ENCODE assay signal across 8 cellular contexts in the genomic region with DNA sequence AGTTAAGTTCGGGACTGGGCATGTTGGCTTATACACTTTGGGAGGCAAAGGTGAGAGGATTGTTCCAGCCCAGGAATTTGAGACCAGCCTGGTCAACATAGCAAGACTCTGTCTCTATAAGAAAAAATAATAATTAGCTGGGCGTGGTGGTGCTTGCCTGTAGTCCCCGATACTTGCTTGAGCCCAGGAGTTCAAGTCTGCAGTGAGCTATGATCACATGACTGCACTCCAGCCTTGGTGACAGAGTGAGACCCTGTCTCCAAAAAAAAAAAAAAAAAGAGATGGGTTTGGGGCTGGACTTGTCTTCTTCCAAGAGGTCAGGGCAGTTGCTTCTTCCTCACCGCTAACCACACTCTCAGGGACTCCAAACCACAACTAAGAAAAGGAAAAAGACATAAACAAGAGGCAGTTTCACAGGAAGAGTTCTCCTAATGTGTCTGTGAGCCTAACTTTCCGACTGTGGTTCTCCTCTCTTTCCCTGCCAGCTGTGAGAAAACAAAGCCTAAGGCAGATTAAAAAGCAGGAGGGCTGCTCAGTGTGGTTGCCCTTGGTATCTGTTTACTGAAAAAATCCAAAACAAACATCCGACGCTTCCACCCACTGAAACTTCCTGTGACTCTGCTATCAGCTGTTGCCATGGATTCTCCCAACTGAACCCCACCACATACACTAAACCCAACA. TPM values are rescaled to one million over a fixed set of nuclear protein-coding genes. Genes with fewer than 3 reads are reported as not detected.
DNase-seq lines count a peak whose midpoint lies in the region; ATAC-seq, FAIRE-seq and TF ChIP-seq lines count a peak whose summit lies in the region.

No MANE protein-coding gene starts in this region.

- no peak overlapping the region for H3K9ac ChIP-seq in mesendoderm (ENCODE audit: low read length)

- no peak overlapping the region for H4K8ac ChIP-seq in mesendoderm (ENCODE audit: low read depth, low read length)

- no peak overlapping the region for H3K4ac ChIP-seq in mesendoderm (ENCODE audit: low read depth, low read length)

- peak overlapping the region; percentile 8 for H3K18ac ChIP-seq in mesendoderm (ENCODE audit: low read length)

- no peak overlapping the region for H2BK15ac ChIP-seq in mesendoderm (replicated peaks; ENCODE audit: low read depth)

- no peaks in the 10 kb centered on the region for H3K9me2 ChIP-seq in GM23338 (ENCODE audit: insufficient read depth)

- no peak overlapping the region for H4K5ac ChIP-seq in mesendoderm (ENCODE audit: low read length)

- peak overlapping the region; percentile 41 to 82 for H3K4me3 Mint-ChIP-seq in CD14-positive monocyte
- peak overlapping the region in 1 of 5 experiments; percentile 24 for H3K4me3 Mint-ChIP-seq in brain
- H3K4me3 Mint-ChIP-seq in GM23338, result no peak overlapping the region

- no peak overlapping the region for H3K27ac ChIP-seq in mesendoderm (ENCODE audit: low read depth, low read length)
- no peak overlapping the region for H3K27ac ChIP-seq in GM23338 (ENCODE audit: low read depth)
- peak overlapping the region in 1 of 2 donors; percentile 73 for H3K27ac ChIP-seq in small intestine (ENCODE audit: low read depth in 1 of 2, low read length in 1 of 2)

- intact Hi-C loops in CD14-positive monocyte (cut with micrococcal nuclease) (no loop called here), lower leg skin (cut with DNase I; ENCODE audit: low total_unique reads) (no loop called here)

- H3K27me3 Mint-ChIP-seq in CD14-positive monocyte (ENCODE audit: low read depth in 3 of 3) (peaks cover 33 to 83% (median 54%) of the 10 kb centered on the region in 3 donors), brain (peaks cover 30% of the 10 kb centered on the region), GM23338 (ENCODE audit: insufficient read depth, low read depth, poor library complexity) (peaks cover 25% of the 10 kb centered on the region)

- H3K9me3 ChIP-seq in small intestine (ENCODE audit: control insufficient read depth, low read depth), result no peaks in the 10 kb centered on the region

- H3K36me3 ChIP-seq in mesendoderm (ENCODE audit: control insufficient read depth, insufficient read depth, low read length) (no peaks in the 10 kb centered on the region), GM23338 (ENCODE audit: insufficient read depth) (no peaks in the 10 kb centered on the region), small intestine (ENCODE audit: control insufficient read depth in 2 of 2, insufficient read depth in 2 of 2, low read length in 2 of 2) (no peaks in the 10 kb centered on the region)

- no peak overlapping the region for H2AFZ ChIP-seq in GM23338

- no peak overlapping the region for H3K4me3 ChIP-seq in mesendoderm (ENCODE audit: low read length)
- H3K4me3 ChIP-seq in GM23338, result no peak overlapping the region
- no peak overlapping the region for H3K4me3 ChIP-seq in small intestine (ENCODE audit: low read depth in 1 of 2, low read length in 2 of 2)
- no peak overlapping the region for H3K4me3 ChIP-seq in lower leg skin (ENCODE audit: low read depth, poor library complexity, severe bottlenecking)

- H3F3A ChIP-seq in GM23338 (replicated peaks; ENCODE audit: low read depth), result 0 out of 2 replicates have a peak, but pooled peaks cover 10% of the 10 kb centered on the region

- H2AK5ac ChIP-seq in mesendoderm (ENCODE audit: low read length), result no peak overlapping the region

- no peak overlapping the region for H2BK5ac ChIP-seq in mesendoderm (ENCODE audit: low read length)

- no peak for TF ChIP-seq CTCF in CD14-positive monocyte (IDR thresholded peaks at IDR 0.05)
- TF ChIP-seq CTCF in brain (conservative IDR thresholded peaks at IDR 0.05), result no peak
- TF ChIP-seq CTCF in GM23338 (conservative IDR thresholded peaks at IDR 0.05; ENCODE audit: low read depth in 2 of 2), result no peak
- no peak for TF ChIP-seq CTCF in lower leg skin (IDR thresholded peaks at IDR 0.05)

- H3K79me2 ChIP-seq in mesendoderm (ENCODE audit: control insufficient read depth, insufficient read depth, low read length), result no peaks in the 10 kb centered on the region
- H3K79me2 ChIP-seq in GM23338 (replicated peaks; ENCODE audit: insufficient read depth), result no peaks in the 10 kb centered on the region

- no peak overlapping the region for H3K4me2 ChIP-seq in mesendoderm (ENCODE audit: low read length)
- no peak overlapping the region for H3K4me2 ChIP-seq in GM23338

- no peaks in the 10 kb centered on the region for H3K27me3 ChIP-seq in mesendoderm (ENCODE audit: insufficient read depth, low read length, poor library complexity)
- H3K27me3 ChIP-seq in GM23338 (ENCODE audit: insufficient read depth), result no peaks in the 10 kb centered on the region
- H3K27me3 ChIP-seq in small intestine (ENCODE audit: control insufficient read depth in 2 of 2, insufficient read depth in 2 of 2, low read length in 2 of 2), result no peaks in the 10 kb centered on the region

- WGBS in mesendoderm (ENCODE audit: extremely low coverage, insufficient coverage, low lambda C conversion rate), result no CpG with 5 or more reads among the region's 7 CpGs
- 35 to 71% (median 50%) methylated on average over 7 of the region's 7 CpGs for WGBS in small intestine, 3 donors
- 21 to 28% methylated on average over 7 of the region's 7 CpGs for WGBS in lower leg skin, 2 donors

- FAIRE-seq in small intestine (lab: Jason Lieb, UNC), result no peak

- DNase-seq in CD14-positive monocyte (ENCODE audit: low spot score) (no peak), Kasumi-1 (lab: John Stamatoyannopoulos, UW) (peak; percentile 12 to 22), mesendoderm (peak; percentile 83), GM23338 (ENCODE audit: low spot score) (no peak), small intestine (no peak), lower leg skin (ENCODE audit: low spot score in 2 of 2) (no peak)

- H3K56ac ChIP-seq in mesendoderm (ENCODE audit: low read length), result no peak overlapping the region

- H3K27ac Mint-ChIP-seq in CD14-positive monocyte, result peak overlapping the region in 6 of 7 donors; percentile 17 to 79 (median 56)
- H3K27ac Mint-ChIP-seq in brain, result peak overlapping the region in 4 of 5 experiments; percentile 28 to 91 (median 68)
- H3K27ac Mint-ChIP-seq in GM23338, result no peak overlapping the region

- peaks cover 0 to 2% (median 0%) of the 10 kb centered on the region in 7 donors for H3K9me3 Mint-ChIP-seq in CD14-positive monocyte
- peaks cover 0 to 6% (median 3%) of the 10 kb centered on the region in 5 experiments for H3K9me3 Mint-ChIP-seq in brain
- peaks cover 8% of the 10 kb centered on the region for H3K9me3 Mint-ChIP-seq in GM23338

- ATAC-seq in GM23338 (no peak), GM19023 (IDR thresholded peaks at IDR 0.05; ENCODE audit: unreplicated experiment) (no peak)

- H3K36me3 Mint-ChIP-seq in CD14-positive monocyte (peaks cover 0 to 2% of the 10 kb centered on the region in 2 donors), brain (no peaks in the 10 kb centered on the region), GM23338 (ENCODE audit: low read depth) (peaks cover 10% of the 10 kb centered on the region; the same call in 1 of the 3 replicates)

- peaks cover 4% of the 10 kb centered on the region for H3K4me1 ChIP-seq in mesendoderm (ENCODE audit: control insufficient read depth, low read depth, low read length)
- H3K4me1 ChIP-seq in GM23338 (ENCODE audit: insufficient read depth), result peaks cover 42% of the 10 kb centered on the region; the same call in 1 of the 2 replicates
- no peaks in the 10 kb centered on the region for H3K4me1 ChIP-seq in small intestine (ENCODE audit: control insufficient read depth in 2 of 2, insufficient read depth in 1 of 2, low read depth in 1 of 2, low read length in 1 of 2)

- no peaks in the 10 kb centered on the region for H3K79me1 ChIP-seq in mesendoderm (ENCODE audit: low read length)

- H4K20me1 ChIP-seq in GM23338 (replicated peaks; ENCODE audit: insufficient read depth), result no peaks in the 10 kb centered on the region

- H3K23ac ChIP-seq in mesendoderm (ENCODE audit: low read length), result no peak overlapping the region

- no peak for TF ChIP-seq POLR2A in lower leg skin (IDR thresholded peaks at IDR 0.05)

- no peak overlapping the region for H2BK120ac ChIP-seq in mesendoderm (ENCODE audit: low read depth, low read length)

- H3K4me1 Mint-ChIP-seq in CD14-positive monocyte, result peaks cover 37% of the 10 kb centered on the region
- peaks cover 53% of the 10 kb centered on the region for H3K4me1 Mint-ChIP-seq in brain
- H3K4me1 Mint-ChIP-seq in GM23338, result peaks cover 32% of the 10 kb centered on the region

RNA-seq across cellular contexts. Expression of gene SERPINE1, which starts 2.4 kb away (rescaled TPM):
- polyA plus RNA-seq in CD14-positive monocyte (under 1 TPM; 0.07 to 0.16 TPM), brain (ENCODE audit: insufficient read depth, low read depth, low replicate concordance) (4.3 TPM), GM23338 (2016; fragmentation: Nextera tagmentation; extraction: Ambion mirVana) (0.63 and 1.2 TPM in 2 replicates), small intestine (10 to 100 TPM in 1 of 3 donors, 1 to 10 TPM in 2; 2.2 to 35.4 (median 3.2) TPM)
- 55.1 TPM for polyA plus RNA-seq in mesendoderm (2013, experiment 1 of 2)
- 62.9 TPM for polyA plus RNA-seq in mesendoderm (2013, experiment 2 of 2)
- 0.97 and 2.0 TPM in 2 replicates for total RNA-seq in GM23338 (2014; rRNA removed; shearing (Covaris generic))
- total RNA-seq in lower leg skin, result 1 to 10 TPM; 4.8 to 9.4 (median 8.9) TPM

RNA-seq across cellular contexts. Expression of gene AP1S1, which starts 29.8 kb away (rescaled TPM):
- polyA plus RNA-seq in CD14-positive monocyte, result 10 to 100 TPM; 10.1 to 10.9 TPM
- 127 TPM for polyA plus RNA-seq in brain (ENCODE audit: insufficient read depth, low read depth, low replicate concordance)
- polyA plus RNA-seq in mesendoderm (2013, experiment 1 of 2), result 14.7 TPM
- 15.1 TPM for polyA plus RNA-seq in mesendoderm (2013, experiment 2 of 2)
- 60.6 and 62.9 TPM in 2 replicates for total RNA-seq in GM23338 (2014; rRNA removed; shearing (Covaris generic))
- polyA plus RNA-seq in GM23338 (2016; fragmentation: Nextera tagmentation; extraction: Ambion mirVana), result 11.5 and 12.2 TPM in 2 replicates
- 100 to 1,000 TPM in 1 of 3 donors, 10 to 100 TPM in 2; 79.7 to 134 (median 94.8) TPM for polyA plus RNA-seq in small intestine
- 10 to 100 TPM; 52.9 to 81.2 (median 61.2) TPM for total RNA-seq in lower leg skin

RNA-seq across cellular contexts. Expression of gene TRIM56, which starts 39.2 kb away (rescaled TPM):
- 1 to 10 TPM in 1 of 2 donors, under 1 TPM in 1; 0.66 to 1.2 TPM for polyA plus RNA-seq in CD14-positive monocyte
- 4.9 TPM for polyA plus RNA-seq in brain (ENCODE audit: insufficient read depth, low read depth, low replicate concordance)
- 7.8 TPM for polyA plus RNA-seq in mesendoderm (2013, experiment 1 of 2)
- 5.7 TPM for polyA plus RNA-seq in mesendoderm (2013, experiment 2 of 2)
- total RNA-seq in GM23338 (2014; rRNA removed; shearing (Covaris generic)), result 12.9 and 15.7 TPM in 2 replicates
- 8.7 and 10.0 TPM in 2 replicates for polyA plus RNA-seq in GM23338 (2016; fragmentation: Nextera tagmentation; extraction: Ambion mirVana)
- polyA plus RNA-seq in small intestine, result 10 to 100 TPM in 1 of 3 donors, 1 to 10 TPM in 2; 7.6 to 16.5 (median 8.5) TPM
- 10 to 100 TPM; 13.9 to 22.2 (median 17.3) TPM for total RNA-seq in lower leg skin

RNA-seq across cellular contexts. Expression of gene VGF, which starts 40.9 kb away (rescaled TPM):
- polyA plus RNA-seq in CD14-positive monocyte (not detected), brain (ENCODE audit: insufficient read depth, low read depth, low replicate concordance) (37.7 TPM), GM23338 (2016; fragmentation: Nextera tagmentation; extraction: Ambion mirVana) (2.6 and 3.0 TPM in 2 replicates), small intestine (under 1 TPM in 1 of 3 donors, not detected in 2; 0.49 TPM)
- polyA plus RNA-seq in mesendoderm (2013, experiment 1 of 2), result 1.6 TPM
- 1.9 TPM for polyA plus RNA-seq in mesendoderm (2013, experiment 2 of 2)
- 3.3 and 4.4 TPM in 2 replicates for total RNA-seq in GM23338 (2014; rRNA removed; shearing (Covaris generic))
- total RNA-seq in lower leg skin, result 1 to 10 TPM in 2 of 4 donors, under 1 TPM in 1, not detected in 1; 0.91 to 6.3 (median 2.5) TPM

RNA-seq across cellular contexts. Expression of gene NAT16, which starts 55.6 kb away (rescaled TPM):
- not detected for polyA plus RNA-seq in CD14-positive monocyte
- polyA plus RNA-seq in brain (ENCODE audit: insufficient read depth, low read depth, low replicate concordance), result 41.0 TPM
- not detected for polyA plus RNA-seq in mesendoderm (2013, experiment 1 of 2)
- polyA plus RNA-seq in mesendoderm (2013, experiment 2 of 2), result not detected
- total RNA-seq in GM23338 (2014; rRNA removed; shearing (Covaris generic)), result 0.21 TPM in 1 of 2 replicates, not detected in the other
- 0.31 and 0.57 TPM in 2 replicates for polyA plus RNA-seq in GM23338 (2016; fragmentation: Nextera tagmentation; extraction: Ambion mirVana)
- polyA plus RNA-seq in small intestine, result under 1 TPM in 1 of 3 donors, not detected in 2; 0.04 TPM
- total RNA-seq in lower leg skin, result not detected

Comparison
In these comparisons a context has a peak if more than half of its experiments do, and no peak if none do; other contexts are left out.
1. DNase-seq: peak in Kasumi-1 (2 of 2) and mesendoderm (single experiment); none in CD14-positive monocyte (single experiment), GM23338 (single experiment), small intestine (single experiment) and lower leg skin (0 of 2).